In genomic region chr15:101536875-101537405, GRCh38 we compare ENCODE assay signal across 2 cellular contexts.
TF ChIP-seq lines count a peak whose summit lies in the region.

No MANE protein-coding gene starts in this region.

TF ChIP-seq in SK-N-SH, 30 proteins besides CTCF, POLR2A, EP300 and RAD21 (continued from another document):
- TF ChIP-seq IRF3 (IDR thresholded peaks at IDR 0.05; ENCODE audit: low read depth, low read length), result no peak
TF ChIP-seq in SK-N-SH: peak in this region for 0.

TF ChIP-seq in SK-N-SH treated with all-trans-retinoic acid at 6 μM for 48 hours, 23 proteins besides CTCF, POLR2A, EP300 and RAD21 (continued from another document):
- TF ChIP-seq TSHZ2 (CRISPR knock-in tag; IDR thresholded peaks at IDR 0.05), result no peak
- no peak for TF ChIP-seq ZFP30 (CRISPR knock-in tag; IDR thresholded peaks at IDR 0.05)
- no peak for TF ChIP-seq CSRNP3 (CRISPR knock-in tag; IDR thresholded peaks at IDR 0.05)
- no peak for TF ChIP-seq SNAI2 (CRISPR knock-in tag; IDR thresholded peaks at IDR 0.05)
- no peak for TF ChIP-seq PPARA (CRISPR knock-in tag; IDR thresholded peaks at IDR 0.05; ENCODE audit: borderline replicate concordance)
- TF ChIP-seq ESRRG (CRISPR knock-in tag; IDR thresholded peaks at IDR 0.05), result no peak
- no peak for TF ChIP-seq RARB (CRISPR knock-in tag; IDR thresholded peaks at IDR 0.05)
- no peak for TF ChIP-seq ZNF70 (CRISPR knock-in tag; IDR thresholded peaks at IDR 0.05)
- TF ChIP-seq TOX (CRISPR knock-in tag; IDR thresholded peaks at IDR 0.05; ENCODE audit: borderline replicate concordance), result no peak
- no peak for TF ChIP-seq GLIS3 (CRISPR knock-in tag; IDR thresholded peaks at IDR 0.05)
- TF ChIP-seq ISL1 (CRISPR knock-in tag; IDR thresholded peaks at IDR 0.05), result no peak
- no peak for TF ChIP-seq BACH2 (CRISPR knock-in tag; IDR thresholded peaks at IDR 0.05; ENCODE audit: borderline replicate concordance)
